ENCODE assay signal across 21 cellular contexts in genomic region chr2:24471662-24472061, GRCh38. TPM values are rescaled to one million over a fixed set of nuclear protein-coding genes. Genes with fewer than 3 reads are reported as not detected.
DNase-seq lines count a peak whose midpoint lies in the region; ATAC-seq and TF ChIP-seq lines count a peak whose summit lies in the region.
"Had no signal": no experiment of that assay in that cellular context is flagged by ENCODE, and none has a peak within 500 bp of the region (broad histone marks: within the 10 kb centered on the region; RNA-seq: fewer than 3 reads in every experiment).

No MANE protein-coding gene starts in this region.

- no peak overlapping the region for H3K27ac Mint-ChIP-seq in activated CD4-positive, alpha-beta T cell treated with anti-CD3 and anti-CD28 coated beads for 36 hours
- no peak overlapping the region for H3K27ac Mint-ChIP-seq in T-cell
- H3K27ac Mint-ChIP-seq in naive thymus-derived CD4-positive, alpha-beta T cell: no peak overlapping the region
- H3K27ac Mint-ChIP-seq: activated naive CD4-positive, alpha-beta T cell treated with anti-CD3 and anti-CD28 coated beads, Interleukin-2, amount 50 U/mL, for 24 hours; naive B cell had no signal

- H3K4me3 Mint-ChIP-seq in activated CD4-positive, alpha-beta T cell treated with anti-CD3 and anti-CD28 coated beads for 36 hours: no peak overlapping the region
- no peak overlapping the region for H3K4me3 Mint-ChIP-seq in T-cell
- no peak overlapping the region for H3K4me3 Mint-ChIP-seq in naive thymus-derived CD4-positive, alpha-beta T cell
- H3K4me3 Mint-ChIP-seq: activated naive CD4-positive, alpha-beta T cell treated with anti-CD3 and anti-CD28 coated beads, Interleukin-2, amount 50 U/mL, for 24 hours had no signal

- no peaks in the 10 kb centered on the region for H3K9me3 ChIP-seq in naive thymus-derived CD4-positive, alpha-beta T cell (ENCODE audit: control insufficient read depth in 2 of 3, low read length in 3 of 3)
- H3K9me3 ChIP-seq: heart right ventricle, lower lobe of right lung, suprapubic skin had no signal

- no peaks in the 10 kb centered on the region for H3K36me3 ChIP-seq in naive thymus-derived CD4-positive, alpha-beta T cell (ENCODE audit: control insufficient read depth in 2 of 3, insufficient read depth in 3 of 3, low read length in 3 of 3)
- H3K36me3 ChIP-seq: heart right ventricle, lower lobe of right lung, suprapubic skin had no signal

- no peak for DNase-seq in activated CD4-positive, alpha-beta T cell treated with anti-CD3 and anti-CD28 coated beads for 36 hours
- DNase-seq in activated CD4-positive, alpha-beta T cell treated with anti-CD3 and anti-CD28 coated beads, Interleukin-2, amount 50 U/mL, for 4 hours: no peak
- DNase-seq in HEK293T (ENCODE audit: extremely low spot score): peak; percentile 22
- DNase-seq in T-cell: peak in 1 of 34 experiments; percentile 24
- peak in 5 of 9 donors; percentile 3 to 32 (median 20) for DNase-seq in naive thymus-derived CD4-positive, alpha-beta T cell
- no peak for DNase-seq in KG1 (lab: John Stamatoyannopoulos, UW)
- DNase-seq: activated T-cell treated with anti-CD3 and anti-CD28 coated beads, Interleukin-2, amount 50 U/mL, for 48 hours; GDM1; heart right ventricle; lower lobe of right lung; naive B cell; NCI-H2029; NCI-H774; RPMI8226; small intestine; SW 1271 had no signal

- no peak overlapping the region for H3K27ac ChIP-seq in naive thymus-derived CD4-positive, alpha-beta T cell (ENCODE audit: low read depth, low read length)
- H3K27ac ChIP-seq: heart right ventricle, lower lobe of right lung, suprapubic skin, VCaP had no signal

- no peaks in the 10 kb centered on the region for H3K4me1 Mint-ChIP-seq in activated CD4-positive, alpha-beta T cell treated with anti-CD3 and anti-CD28 coated beads for 36 hours
- no peaks in the 10 kb centered on the region for H3K4me1 Mint-ChIP-seq in T-cell
- no peaks in the 10 kb centered on the region for H3K4me1 Mint-ChIP-seq in naive thymus-derived CD4-positive, alpha-beta T cell
- H3K4me1 Mint-ChIP-seq: activated naive CD4-positive, alpha-beta T cell treated with anti-CD3 and anti-CD28 coated beads, Interleukin-2, amount 50 U/mL, for 24 hours; naive B cell had no signal

- CTCF ChIA-PET in activated CD4-positive, alpha-beta T cell treated with anti-CD3 and anti-CD28 coated beads for 36 hours (lab: Charles Lee): interaction anchor here (0.7 to 1.0 kb wide), 2 partner anchors 31 to 210 kb away, joined by 3 read pairs; no protein-coding TSS in a partner anchor
- CTCF ChIA-PET in HEK293T (lab: Yijun Ruan, JAX) (no interaction called here), T-cell (lab: Charles Lee) (interaction anchor here in 1 of 2 donors (0.6 kb wide), 1 partner anchor 229 kb away, joined by 12 read pairs; no protein-coding TSS in a partner anchor)
- CTCF ChIA-PET in naive thymus-derived CD4-positive, alpha-beta T cell (lab: Charles Lee): interaction anchor here (0.5 kb wide), 1 partner anchor 948 kb away, joined by 3 read pairs; no protein-coding TSS in a partner anchor

- intact Hi-C loops in activated CD4-positive, alpha-beta T cell treated with anti-CD3 and anti-CD28 coated beads for 36 hours (cut with DNase I, micrococcal nuclease): no loop called here
- intact Hi-C loops in naive thymus-derived CD4-positive, alpha-beta T cell (cut with micrococcal nuclease): no loop called here

- POLR2A ChIA-PET in activated CD4-positive, alpha-beta T cell treated with anti-CD3 and anti-CD28 coated beads for 36 hours (lab: Charles Lee): interaction anchor here (0.9 kb wide), 1 partner anchor 99 kb away, joined by 5 read pairs; no protein-coding TSS in a partner anchor
- POLR2A ChIA-PET in HEK293T (lab: Yijun Ruan, JAX): no interaction called here
- POLR2A ChIA-PET in T-cell (lab: Charles Lee): interaction anchor here in 1 of 2 donors (0.7 kb wide), 1 partner anchor 14 kb away, joined by 3 read pairs; no protein-coding TSS in a partner anchor
- POLR2A ChIA-PET in naive thymus-derived CD4-positive, alpha-beta T cell (lab: Charles Lee): no interaction called here

- no peaks in the 10 kb centered on the region for H3K9me3 Mint-ChIP-seq in activated CD4-positive, alpha-beta T cell treated with anti-CD3 and anti-CD28 coated beads for 36 hours (ENCODE audit: low read depth)
- no peaks in the 10 kb centered on the region for H3K9me3 Mint-ChIP-seq in T-cell
- peaks cover 0 to 4% (median 0%) of the 10 kb centered on the region in 11 donors for H3K9me3 Mint-ChIP-seq in naive thymus-derived CD4-positive, alpha-beta T cell
- H3K9me3 Mint-ChIP-seq: activated naive CD4-positive, alpha-beta T cell treated with anti-CD3 and anti-CD28 coated beads, Interleukin-2, amount 50 U/mL, for 24 hours had no signal

- ATAC-seq in activated CD4-positive, alpha-beta T cell treated with anti-CD3 and anti-CD28 coated beads for 36 hours: peak; percentile 78
- peak; percentile 43 to 63 (median 52) for ATAC-seq in T-cell (replicated peaks in 1 of 4)
- peak; percentile 41 for ATAC-seq in naive thymus-derived CD4-positive, alpha-beta T cell
- ATAC-seq in HG03025 (IDR thresholded peaks at IDR 0.05; ENCODE audit: low FRiP score, unreplicated experiment): no peak
- ATAC-seq in HG02885 (IDR thresholded peaks at IDR 0.05; ENCODE audit: poor library complexity, unreplicated experiment): no peak
- ATAC-seq: heart right ventricle, lower lobe of right lung had no signal

- H3K4me1 ChIP-seq in naive thymus-derived CD4-positive, alpha-beta T cell (ENCODE audit: control insufficient read depth in 2 of 2, insufficient read depth in 2 of 2, low read length in 2 of 2): no peaks in the 10 kb centered on the region
- H3K4me1 ChIP-seq: heart right ventricle, lower lobe of right lung, suprapubic skin had no signal

- H3K36me3 Mint-ChIP-seq in activated CD4-positive, alpha-beta T cell treated with anti-CD3 and anti-CD28 coated beads for 36 hours (ENCODE audit: low read depth): no peaks in the 10 kb centered on the region
- no peaks in the 10 kb centered on the region for H3K36me3 Mint-ChIP-seq in T-cell
- H3K36me3 Mint-ChIP-seq in naive thymus-derived CD4-positive, alpha-beta T cell: no peaks in the 10 kb centered on the region
- H3K36me3 Mint-ChIP-seq: activated naive CD4-positive, alpha-beta T cell treated with anti-CD3 and anti-CD28 coated beads, Interleukin-2, amount 50 U/mL, for 24 hours; naive B cell had no signal

- peaks cover 5% of the 10 kb centered on the region for H3K27me3 Mint-ChIP-seq in activated CD4-positive, alpha-beta T cell treated with anti-CD3 and anti-CD28 coated beads for 36 hours
- H3K27me3 Mint-ChIP-seq in T-cell: peaks cover 0 to 20% of the 10 kb centered on the region in 2 donors
- H3K27me3 Mint-ChIP-seq in naive thymus-derived CD4-positive, alpha-beta T cell: peaks cover 0 to 14% (median 0%) of the 10 kb centered on the region in 5 donors

- H3K27me3 ChIP-seq in naive thymus-derived CD4-positive, alpha-beta T cell (ENCODE audit: control insufficient read depth in 2 of 2, insufficient read depth in 2 of 2, low read length in 2 of 2): no peaks in the 10 kb centered on the region
- H3K27me3 ChIP-seq: heart right ventricle, suprapubic skin had no signal

- no peak overlapping the region for H3K4me3 ChIP-seq in naive thymus-derived CD4-positive, alpha-beta T cell (ENCODE audit: low read length)
- H3K4me3 ChIP-seq: heart right ventricle, lower lobe of right lung, suprapubic skin had no signal

TF ChIP-seq in HEK293T, 16 proteins besides CTCF, POLR2A, EP300 and RAD21:
- TF ChIP-seq ZNF384 (IDR thresholded peaks at IDR 0.05): no peak
- peak; percentile 79 for TF ChIP-seq PKNOX1 (IDR thresholded peaks at IDR 0.05)
TF ChIP-seq in HEK293T: peak in this region for 1.

RNA-seq across cellular contexts. Expression of gene NCOA1, which starts 19.4 kb away (rescaled TPM):
- 10 to 100 TPM; 20.6 to 29.3 TPM for total RNA-seq in activated CD4-positive, alpha-beta T cell treated with anti-CD3 and anti-CD28 coated beads for 36 hours
- total RNA-seq in T-cell: 10 to 100 TPM; 34.7 to 55.5 (median 37.6) TPM
- total RNA-seq in naive thymus-derived CD4-positive, alpha-beta T cell: 10 to 100 TPM; 20.9 to 72.8 (median 46.6) TPM
- 10 to 100 TPM; 13.2 to 20.7 TPM for polyA plus RNA-seq in naive thymus-derived CD4-positive, alpha-beta T cell

Comparison
In these comparisons a context has a peak if more than half of its experiments do, and no peak if none do; other contexts are left out.
1. ATAC-seq: peak in activated CD4-positive, alpha-beta T cell treated with anti-CD3 and anti-CD28 coated beads for 36 hours (single experiment), T-cell (4 of 4) and naive thymus-derived CD4-positive, alpha-beta T cell (single experiment); none in HG03025 (single experiment) and HG02885 (single experiment).
2. DNase-seq: peak in HEK293T (single experiment) and naive thymus-derived CD4-positive, alpha-beta T cell (5 of 9); none in activated CD4-positive, alpha-beta T cell treated with anti-CD3 and anti-CD28 coated beads for 36 hours (single experiment), activated CD4-positive, alpha-beta T cell treated with anti-CD3 and anti-CD28 coated beads, Interleukin-2, amount 50 U/mL, for 4 hours (0 of 2) and KG1 (single experiment).